Comparison of ENCODE assay signal across 22 cellular contexts in genomic region chr13:105783261-105783660, GRCh38.
"Had no signal": no experiment of that assay in that cellular context is flagged by ENCODE, and none has a peak within 500 bp of the region (broad histone marks: within the 10 kb centered on the region; RNA-seq: fewer than 3 reads in every experiment).

No MANE protein-coding gene starts in this region.

- H3K9me3 ChIP-seq: colonic mucosa, esophagus squamous epithelium, gastrocnemius medialis, lower lobe of right lung had no signal

- H3K4me1 ChIP-seq: colonic mucosa, gastrocnemius medialis, heart right ventricle, lower lobe of right lung had no signal

- ATAC-seq: effector memory CD8-positive, alpha-beta T cell; esophagus mucosa; gastrocnemius medialis; heart right ventricle; left colon; left lobe of liver; left ventricle myocardium superior; lower lobe of right lung; naive thymus-derived CD4-positive, alpha-beta T cell had no signal

- H3K27ac ChIP-seq: colonic mucosa, epithelial cell of prostate, esophagus squamous epithelium, gastrocnemius medialis, heart right ventricle, lower lobe of right lung had no signal

- DNase-seq: colonic mucosa; cortex of kidney; effector CD8-positive, alpha-beta T cell; effector memory CD8-positive, alpha-beta T cell; endodermal cell; erythroblast; esophagus squamous epithelium; foreskin fibroblast; foreskin melanocyte; gastrocnemius medialis; glutamatergic neuron; head of caudate nucleus; heart right ventricle; hippocampal formation; left colon; left ventricle myocardium superior; lower lobe of right lung; midbrain; naive thymus-derived CD4-positive, alpha-beta T cell had no signal

- H3K36me3 ChIP-seq: colonic mucosa, esophagus squamous epithelium, gastrocnemius medialis, heart right ventricle, lower lobe of right lung had no signal

- H3K4me3 ChIP-seq: colonic mucosa, esophagus squamous epithelium, gastrocnemius medialis, heart right ventricle, lower lobe of right lung had no signal

- H3K27me3 ChIP-seq: colonic mucosa, esophagus squamous epithelium, gastrocnemius medialis, heart right ventricle had no signal
